Comparison of ENCODE assay signal across 18 cellular contexts in genomic region chr1:36232212-36233031, GRCh38. TPM values are rescaled to one million over a fixed set of nuclear protein-coding genes. Genes with fewer than 3 reads are reported as not detected.
DNase-seq lines count a peak whose midpoint lies in the region; ATAC-seq and TF ChIP-seq lines count a peak whose summit lies in the region.
"Had no signal": no experiment of that assay in that cellular context is flagged by ENCODE, and none has a peak within 500 bp of the region (broad histone marks: within the 10 kb centered on the region; RNA-seq: fewer than 3 reads in every experiment).

No MANE protein-coding gene starts in this region.

- no peaks in the 10 kb centered on the region for H3K9me3 ChIP-seq in CD4-positive, CD25-positive, alpha-beta regulatory T cell (ENCODE audit: control insufficient read depth in 2 of 2, low read length in 2 of 2)
- H3K9me3 ChIP-seq in CD4-positive, alpha-beta T cell (ENCODE audit: control insufficient read depth, low read length), result no peaks in the 10 kb centered on the region
- H3K9me3 ChIP-seq: BE2C, thoracic aorta had no signal

- H3K9me3 Mint-ChIP-seq in CD4-positive, CD25-positive, alpha-beta regulatory T cell, result peaks cover 0 to 1% (median 0%) of the 10 kb centered on the region in 7 donors
- no peaks in the 10 kb centered on the region for H3K9me3 Mint-ChIP-seq in WTC11
- no peaks in the 10 kb centered on the region for H3K9me3 Mint-ChIP-seq in mesothelial cell of epicardium
- H3K9me3 Mint-ChIP-seq in CD4-positive, alpha-beta T cell, result no peaks in the 10 kb centered on the region
- H3K9me3 Mint-ChIP-seq: GM23338 had no signal

- H3K4me1 ChIP-seq in CD4-positive, CD25-positive, alpha-beta regulatory T cell (ENCODE audit: control insufficient read depth, insufficient read depth, low read length, poor library complexity, severe bottlenecking), result peaks cover 36% of the 10 kb centered on the region
- H3K4me1 ChIP-seq: BE2C had no signal

- intact Hi-C loops in CD4-positive, alpha-beta T cell (cut with DNase I, micrococcal nuclease), result loop anchor here in 1 of 2 experiments (5.0 kb wide), 1 partner anchor 50 kb away; no protein-coding TSS in a partner anchor

- no peak for ATAC-seq in CD4-positive, CD25-positive, alpha-beta regulatory T cell (ENCODE audit: low read depth in 2 of 2)
- ATAC-seq in WTC11, result no peak
- no peak for ATAC-seq in CD4-positive, alpha-beta T cell (ENCODE audit: poor library complexity)
- ATAC-seq in HG02852 (IDR thresholded peaks at IDR 0.05; ENCODE audit: unreplicated experiment), result no peak
- ATAC-seq in GM21723 (IDR thresholded peaks at IDR 0.05; ENCODE audit: unreplicated experiment), result no peak
- ATAC-seq: GM23338, left colon, PC-3 had no signal

- no peaks in the 10 kb centered on the region for H3K27me3 Mint-ChIP-seq in CD4-positive, CD25-positive, alpha-beta regulatory T cell
- H3K27me3 Mint-ChIP-seq in WTC11 (ENCODE audit: low read depth) (no peaks in the 10 kb centered on the region), mesothelial cell of epicardium (ENCODE audit: low read depth) (no peaks in the 10 kb centered on the region)
- H3K27me3 Mint-ChIP-seq in CD4-positive, alpha-beta T cell, result no peaks in the 10 kb centered on the region
- H3K27me3 Mint-ChIP-seq: progenitor cell of endocrine pancreas had no signal

- H3K27ac ChIP-seq in 22Rv1, result peak overlapping the region; percentile 53
- peak overlapping the region; percentile 7 for H3K27ac ChIP-seq in CD4-positive, CD25-positive, alpha-beta regulatory T cell (ENCODE audit: insufficient read depth, low read length, poor library complexity, severe bottlenecking)
- no peak overlapping the region for H3K27ac ChIP-seq in CD4-positive, alpha-beta T cell (ENCODE audit: low read depth, low read length)
- H3K27ac ChIP-seq: dorsolateral prefrontal cortex, thoracic aorta had no signal

- peak overlapping the region in 3 of 4 donors; percentile 19 to 50 (median 43) for H3K4me3 Mint-ChIP-seq in CD4-positive, CD25-positive, alpha-beta regulatory T cell
- H3K4me3 Mint-ChIP-seq in WTC11 (no peak overlapping the region), mesothelial cell of epicardium (no peak overlapping the region)
- no peak overlapping the region for H3K4me3 Mint-ChIP-seq in CD4-positive, alpha-beta T cell
- H3K4me3 Mint-ChIP-seq: GM23338 had no signal

- H3K36me3 ChIP-seq in CD4-positive, CD25-positive, alpha-beta regulatory T cell (ENCODE audit: control insufficient read depth, insufficient read depth, low read length), result peaks cover 35% of the 10 kb centered on the region

- H3K4me1 Mint-ChIP-seq in CD4-positive, CD25-positive, alpha-beta regulatory T cell, result peaks cover 24 to 70% (median 45%) of the 10 kb centered on the region in 4 donors
- H3K4me1 Mint-ChIP-seq in WTC11 (0 out of 2 replicates have a peak, but pooled peaks cover 2% of the 10 kb centered on the region), mesothelial cell of epicardium (peaks cover 7% of the 10 kb centered on the region)
- H3K4me1 Mint-ChIP-seq in CD4-positive, alpha-beta T cell (ENCODE audit: low read depth), result peaks cover 56% of the 10 kb centered on the region

- peak overlapping the region; percentile 16 to 65 (median 56) for H3K27ac Mint-ChIP-seq in CD4-positive, CD25-positive, alpha-beta regulatory T cell
- H3K27ac Mint-ChIP-seq in WTC11 (peak overlapping the region; percentile 54; the same call in 1 of the 2 replicates), mesothelial cell of epicardium (peak overlapping the region; percentile 34)
- no peak overlapping the region for H3K27ac Mint-ChIP-seq in CD4-positive, alpha-beta T cell
- H3K27ac Mint-ChIP-seq: GM23338, progenitor cell of endocrine pancreas had no signal

- H3K27me3 ChIP-seq in CD4-positive, CD25-positive, alpha-beta regulatory T cell (ENCODE audit: control insufficient read depth, insufficient read depth, low read length), result no peaks in the 10 kb centered on the region
- no peaks in the 10 kb centered on the region for H3K27me3 ChIP-seq in CD4-positive, alpha-beta T cell (ENCODE audit: control insufficient read depth, insufficient read depth, low read length)
- H3K27me3 ChIP-seq: BE2C, dorsolateral prefrontal cortex had no signal

- no peak for DNase-seq in CD4-positive, CD25-positive, alpha-beta regulatory T cell
- DNase-seq in WTC11 (ENCODE audit: low spot score) (no peak), mesothelial cell of epicardium (ENCODE audit: low spot score in 2 of 2, unreplicated experiment in 2 of 2) (no peak)
- DNase-seq in CD4-positive, alpha-beta T cell, result no peak
- no peak for DNase-seq in stimulated activated CD4-positive, alpha-beta T cell treated with anti-CD3 and anti-CD28 coated beads, Interleukin-1b, Interleukin-23, amount 100 ng/mL, for 48 hours
- DNase-seq: activated naive CD4-positive, alpha-beta T cell; BE2C; dorsolateral prefrontal cortex; hippocampal formation; left colon; NCI-H524; PC-3 had no signal

- H3K4me3 ChIP-seq in CD4-positive, CD25-positive, alpha-beta regulatory T cell (ENCODE audit: low read depth, low read length), result no peak overlapping the region
- H3K4me3 ChIP-seq: GM23338, thoracic aorta had no signal

- POLR2A ChIA-PET in WTC11 (lab: Charles Lee), result no interaction called here
- POLR2A ChIA-PET in CD4-positive, alpha-beta T cell (lab: Charles Lee), result interaction anchor here (2.9 kb wide), 1 partner anchor 8 kb away, joined by 14 read pairs; the partner anchor contains the start of gene THRAP3

- TF ChIP-seq CTCF in 22Rv1 (IDR thresholded peaks at IDR 0.05) (no peak), WTC11 (IDR thresholded peaks at IDR 0.05) (no peak), mesothelial cell of epicardium (IDR thresholded peaks at IDR 0.05; ENCODE audit: unreplicated experiment) (no peak)
- TF ChIP-seq CTCF in CD4-positive, alpha-beta T cell (IDR thresholded peaks at IDR 0.05), result no peak

- CTCF ChIA-PET in WTC11 (lab: Charles Lee), result no interaction called here
- CTCF ChIA-PET in CD4-positive, alpha-beta T cell (lab: Charles Lee), result no interaction called here

- peaks cover 19% of the 10 kb centered on the region for H3K36me3 Mint-ChIP-seq in CD4-positive, CD25-positive, alpha-beta regulatory T cell
- peaks cover 18% of the 10 kb centered on the region for H3K36me3 Mint-ChIP-seq in WTC11
- H3K36me3 Mint-ChIP-seq in mesothelial cell of epicardium, result peaks cover 9% of the 10 kb centered on the region
- H3K36me3 Mint-ChIP-seq in CD4-positive, alpha-beta T cell (ENCODE audit: low read depth), result peaks cover 76% of the 10 kb centered on the region

TF ChIP-seq in WTC11, 78 proteins besides CTCF, POLR2A, EP300 and RAD21 (continues in another document):
- TF ChIP-seq ETV6 (CRISPR knock-in tag; IDR thresholded peaks at IDR 0.05) (no peak), ZNF232 (CRISPR knock-in tag; IDR thresholded peaks at IDR 0.05) (no peak), ZMAT4 (CRISPR knock-in tag; IDR thresholded peaks at IDR 0.05) (no peak), SMAD4 (CRISPR knock-in tag; IDR thresholded peaks at IDR 0.05) (no peak), ZNF512 (CRISPR knock-in tag; IDR thresholded peaks at IDR 0.05; ENCODE audit: borderline replicate concordance) (no peak), OVOL2 (CRISPR knock-in tag; IDR thresholded peaks at IDR 0.05; ENCODE audit: borderline replicate concordance) (no peak), ZNF396 (CRISPR knock-in tag; IDR thresholded peaks at IDR 0.05; ENCODE audit: borderline replicate concordance) (no peak), FOXJ3 (CRISPR knock-in tag; IDR thresholded peaks at IDR 0.05; ENCODE audit: borderline replicate concordance) (no peak), TEAD4 (CRISPR knock-in tag; IDR thresholded peaks at IDR 0.05) (no peak), FOXK1 (CRISPR knock-in tag; IDR thresholded peaks at IDR 0.05) (no peak), IRF2 (CRISPR knock-in tag; IDR thresholded peaks at IDR 0.05; ENCODE audit: borderline replicate concordance, low read depth) (no peak)

RNA-seq across cellular contexts. Expression of gene THRAP3, which starts 8.2 kb away (rescaled TPM):
- 84.4 TPM for total RNA-seq in CD4-positive, CD25-positive, alpha-beta regulatory T cell
- polyA plus RNA-seq in CD4-positive, CD25-positive, alpha-beta regulatory T cell, result 10 to 100 TPM; 62.5 to 73.7 (median 68.2) TPM
- total RNA-seq in WTC11 (2021), result 150 to 160 TPM (median 153 TPM) in 3 replicates
- total RNA-seq in mesothelial cell of epicardium, result 117 to 121 TPM (median 119 TPM) in 3 replicates
- 10 to 100 TPM; 68.7 to 76.1 TPM for total RNA-seq in CD4-positive, alpha-beta T cell

Comparison
In these comparisons a context has a peak if more than half of its experiments do, and no peak if none do; other contexts are left out.
1. H3K4me3 Mint-ChIP-seq: peak in CD4-positive, CD25-positive, alpha-beta regulatory T cell (3 of 4); none in WTC11 (single experiment), mesothelial cell of epicardium (single experiment) and CD4-positive, alpha-beta T cell (single experiment).